24 cellular contexts compared by ENCODE assay signal in the genomic region with DNA sequence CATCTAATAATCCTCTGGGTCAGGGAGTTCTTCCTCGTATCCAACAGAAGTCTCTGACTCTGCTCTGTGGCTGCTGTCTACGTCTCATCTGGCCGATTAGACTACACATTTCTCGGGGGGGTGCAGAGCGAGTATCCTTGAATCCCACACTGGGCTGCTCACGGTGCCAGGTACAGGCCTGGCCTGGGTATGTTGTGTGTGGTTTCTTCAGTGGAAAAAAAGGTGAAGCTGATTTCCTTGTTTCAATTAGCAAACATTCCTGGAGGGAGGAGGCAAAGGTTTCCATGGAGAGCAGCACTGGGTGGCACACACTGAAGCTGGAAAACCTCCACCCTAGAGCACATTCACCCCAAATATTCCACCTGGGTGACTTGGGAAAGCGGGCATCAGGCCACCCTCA. TPM values are rescaled to one million over a fixed set of nuclear protein-coding genes. Genes with fewer than 3 reads are reported as not detected.
A peak's percentile ranks its signal among the peaks of the same experiment; 100 is the strongest.
DNase-seq lines count a peak whose midpoint lies in the region; ATAC-seq, FAIRE-seq and TF ChIP-seq lines count a peak whose summit lies in the region.
"Had no signal": no experiment of that assay in that cellular context is flagged by ENCODE, and none has a peak within 500 bp of the region (broad histone marks: within the 10 kb centered on the region; RNA-seq: fewer than 3 reads in every experiment).

No MANE protein-coding gene starts in this region.

- H3K27me3 ChIP-seq in right atrium auricular region = no peaks in the 10 kb centered on the region
- no peaks in the 10 kb centered on the region for H3K27me3 ChIP-seq in right cardiac atrium (ENCODE audit: control insufficient read depth, insufficient read depth)
- H3K27me3 ChIP-seq in esophagus (ENCODE audit: control insufficient read depth in 1 of 2, insufficient read depth in 2 of 2, low read length in 2 of 2) = no peaks in the 10 kb centered on the region
- H3K27me3 ChIP-seq in neural progenitor cell = no peaks in the 10 kb centered on the region
- H3K27me3 ChIP-seq: BE2C, left lung, transverse colon had no signal

- no peaks in the 10 kb centered on the region for H4K20me1 ChIP-seq in neural progenitor cell (ENCODE audit: low read depth)

- peaks cover 22% of the 10 kb centered on the region for H3K27me3 Mint-ChIP-seq in neural progenitor cell (ENCODE audit: insufficient read depth, low read depth)

- TF ChIP-seq CTCF in right atrium auricular region (IDR thresholded peaks at IDR 0.05) = no peak
- TF ChIP-seq CTCF in neural progenitor cell (IDR thresholded peaks at IDR 0.05) = no peak

- H3K36me3 Mint-ChIP-seq in neural progenitor cell = no peaks in the 10 kb centered on the region

- no peak for FAIRE-seq in GM12891 (lab: Jason Lieb, UNC)

- DNase-seq in right atrium auricular region (ENCODE audit: low spot score) = no peak
- no peak for DNase-seq in right cardiac atrium
- DNase-seq in neural progenitor cell (ENCODE audit: low spot score) = no peak
- DNase-seq in activated effector memory CD4-positive, alpha-beta T cell treated with anti-CD3 and anti-CD28 coated beads, Interleukin-2, amount 50 U/mL, for 16 hours = no peak
- DNase-seq in retina = no peak
- no peak for DNase-seq in GM12891 (ENCODE audit: insufficient read length, low spot score)
- DNase-seq: activated CD4-positive, alpha-beta T cell treated with anti-CD3 and anti-CD28 coated beads, Interleukin-2, amount 50 U/mL, for 4 hours; activated naive CD4-positive, alpha-beta T cell treated with Interleukin-2 at 50 U/mL for 16 hours; activated T-cell treated with anti-CD3 and anti-CD28 coated beads, Interleukin-2, amount 50 U/mL, for 1 hour; BE2C; DMS79 treated with DMSO at 0.1 percent for 48 hours; effector CD8-positive, alpha-beta T cell; NCI-H1694 treated with DMSO at 0.1 percent for 48 hours; stimulated activated CD4-positive, alpha-beta T cell treated with anti-CD3 and anti-CD28 coated beads, Interleukin-4, amount 100 ng/mL, for 24 hours; transverse colon had no signal

- 75% methylated on average over 7 of the region's 7 CpGs for WGBS in right cardiac atrium
- WGBS in esophagus, 2 donors = 48 to 59% methylated on average over 7 of the region's 7 CpGs

- H3K36me3 ChIP-seq in right atrium auricular region (no peaks in the 10 kb centered on the region), esophagus (ENCODE audit: control insufficient read depth in 2 of 2, insufficient read depth in 2 of 2, low read length in 1 of 2) (peaks cover 0 to 2% of the 10 kb centered on the region in 2 donors), neural progenitor cell (no peaks in the 10 kb centered on the region)
- H3K36me3 ChIP-seq: BE2C, left lung, transverse colon had no signal

- H3K4me3 Mint-ChIP-seq in neural progenitor cell = no peak overlapping the region
- H3K4me3 Mint-ChIP-seq: stimulated activated naive CD8-positive, alpha-beta T cell treated with anti-CD3 and anti-CD28 coated beads, Interleukin-15, Interleukin-2, amounts not matched to agents 100 ng/mL and 50 ng/mL, for 24 hours; T-helper 2 cell treated with Interferon-gamma antibody and Interleukin-4, amounts not matched to agents 5 μg/mL and 100 μg/mL, for 36 hours had no signal

- H3K4me3 ChIP-seq in right atrium auricular region (no peak overlapping the region), right cardiac atrium (ENCODE audit: low read length) (no peak overlapping the region), esophagus (ENCODE audit: low read depth in 1 of 2, low read length in 2 of 2) (no peak overlapping the region), neural progenitor cell (no peak overlapping the region)
- H3K4me3 ChIP-seq: left lung, transverse colon had no signal

- no peaks in the 10 kb centered on the region for H3F3A ChIP-seq in neural progenitor cell (ENCODE audit: low read depth)

- TF ChIP-seq POLR2A in GM12891 (IDR thresholded peaks at IDR 0.05; ENCODE audit: low read depth, low read length) = no peak

- H3K9ac ChIP-seq in neural progenitor cell = no peak overlapping the region

- H3K9me3 Mint-ChIP-seq in neural progenitor cell = no peaks in the 10 kb centered on the region
- H3K9me3 Mint-ChIP-seq: stimulated activated naive CD8-positive, alpha-beta T cell treated with anti-CD3 and anti-CD28 coated beads, Interleukin-15, Interleukin-2, amounts not matched to agents 100 ng/mL and 50 ng/mL, for 24 hours; T-helper 2 cell treated with Interferon-gamma antibody and Interleukin-4, amounts not matched to agents 5 μg/mL and 100 μg/mL, for 36 hours had no signal

- H3K27ac ChIP-seq in right atrium auricular region = peak overlapping the region; percentile 13 to 45
- H3K27ac ChIP-seq in right cardiac atrium (ENCODE audit: low read length) = no peak overlapping the region
- peak overlapping the region; percentile 53 to 95 for H3K27ac ChIP-seq in esophagus (ENCODE audit: low read depth in 2 of 2, low read length in 1 of 2)
- H3K27ac ChIP-seq in neural progenitor cell = no peak overlapping the region
- H3K27ac ChIP-seq: left lung, transverse colon had no signal

- H3K4me2 ChIP-seq in neural progenitor cell = no peak overlapping the region

- H3K9me3 ChIP-seq in right atrium auricular region (no peaks in the 10 kb centered on the region), right cardiac atrium (ENCODE audit: control insufficient read depth, low read length) (no peaks in the 10 kb centered on the region), esophagus (ENCODE audit: control insufficient read depth in 2 of 2, insufficient read depth in 1 of 2, low read depth in 1 of 2, low read length in 1 of 2) (no peaks in the 10 kb centered on the region), neural progenitor cell (ENCODE audit: low read depth) (no peaks in the 10 kb centered on the region)
- H3K9me3 ChIP-seq: BE2C, left lung, transverse colon had no signal

- peak overlapping the region; percentile 50 for H3K27ac Mint-ChIP-seq in neural progenitor cell
- H3K27ac Mint-ChIP-seq: T-helper 2 cell treated with Interferon-gamma antibody and Interleukin-4, amounts not matched to agents 5 μg/mL and 100 μg/mL, for 36 hours had no signal

- no peak overlapping the region for H2AFZ ChIP-seq in neural progenitor cell (replicated peaks)

- ATAC-seq in right cardiac atrium (no peak), GM19035 (IDR thresholded peaks at IDR 0.05; ENCODE audit: unreplicated experiment) (no peak)
- ATAC-seq: left lung, SK-N-SH treated with all-trans-retinoic acid at 6 μM for 48 hours had no signal

- peaks cover 36% of the 10 kb centered on the region for H3K4me1 Mint-ChIP-seq in neural progenitor cell

- H3K4me1 ChIP-seq in right atrium auricular region (peaks cover 0 to 40% of the 10 kb centered on the region in 2 donors), right cardiac atrium (ENCODE audit: control insufficient read depth, insufficient read depth, low read length) (peaks cover 20% of the 10 kb centered on the region), esophagus (ENCODE audit: control insufficient read depth in 2 of 2, insufficient read depth in 2 of 2, low read length in 1 of 2) (peaks cover 0 to 23% of the 10 kb centered on the region in 2 donors), neural progenitor cell (no peaks in the 10 kb centered on the region)
- H3K4me1 ChIP-seq: BE2C had no signal

- no peaks in the 10 kb centered on the region for H3K79me2 ChIP-seq in neural progenitor cell (ENCODE audit: low read depth)

- intact Hi-C loops in right cardiac atrium (cut with DNase I) = no loop called here

TF ChIP-seq in GM12891, 5 proteins besides CTCF, POLR2A, EP300 and RAD21:
- TF ChIP-seq TAF1 (IDR thresholded peaks at IDR 0.05; ENCODE audit: low read depth, low read length) (no peak), POLR2AphosphoS5 (IDR thresholded peaks at IDR 0.05; ENCODE audit: low read depth, low read length) (no peak), POU2F2 (IDR thresholded peaks at IDR 0.05; ENCODE audit: low read depth, low read length) (no peak), SPI1 (IDR thresholded peaks at IDR 0.05; ENCODE audit: low read depth, low read length) (no peak), PAX5 (IDR thresholded peaks at IDR 0.05; ENCODE audit: insufficient read depth, low read length, severe bottlenecking) (no peak)

RNA-seq across cellular contexts. Expression of a gene that starts 2.0 kb away (rescaled TPM):
- total RNA-seq in right atrium auricular region (1 to 10 TPM; 4.8 to 5.1 TPM), right cardiac atrium (1 to 10 TPM; 1.6 to 6.0 (median 4.8) TPM), neural progenitor cell (ENCODE audit: low replicate concordance) (0.22 TPM in 1 of 2 replicates, not detected in the other)
- polyA plus RNA-seq in right cardiac atrium (2.8 TPM), esophagus (10 to 100 TPM; 14.1 to 19.4 TPM)
- not detected for polyA plus RNA-seq in GM12891 (2012; ENCODE audit: low read depth, missing spikeins)

RNA-seq across cellular contexts. Expression of a gene that starts 18.5 kb away (rescaled TPM):
- 1 to 10 TPM in 1 of 2 donors, not detected in 1; 1.1 TPM for total RNA-seq in right atrium auricular region
- total RNA-seq in right cardiac atrium = under 1 TPM in 1 of 4 donors, not detected in 3; 0.18 TPM
- not detected for polyA plus RNA-seq in right cardiac atrium
- under 1 TPM; 0.09 to 0.53 TPM for polyA plus RNA-seq in esophagus
- total RNA-seq in neural progenitor cell (ENCODE audit: low replicate concordance) = not detected in 2 replicates
- polyA plus RNA-seq in GM12891 (2012; ENCODE audit: low read depth, missing spikeins) = not detected
- total RNA-seq: cerebellum had no signal

RNA-seq across cellular contexts. Expression of a gene that starts 47.7 kb away (rescaled TPM):
- total RNA-seq in right atrium auricular region (not detected), right cardiac atrium (1 to 10 TPM in 1 of 4 donors, under 1 TPM in 2, not detected in 1; 0.17 to 1.7 (median 0.82) TPM), neural progenitor cell (ENCODE audit: low replicate concordance) (not detected in 2 replicates)
- polyA plus RNA-seq in right cardiac atrium (not detected), esophagus (under 1 TPM; 0.37 to 0.81 TPM)
- polyA plus RNA-seq in GM12891 (2012; ENCODE audit: low read depth, missing spikeins) = 0.24 TPM
- total RNA-seq: A673, cerebellum, pulmonary artery endothelial cell had no signal

Comparison
In these comparisons a context has a peak if more than half of its experiments do, and no peak if none do; other contexts are left out.
1. H3K27ac ChIP-seq: peak in right atrium auricular region (2 of 2) and esophagus (2 of 2); none in right cardiac atrium (single experiment) and neural progenitor cell (single experiment).